ENCODE assay signal across 18 cellular contexts in the genomic region with DNA sequence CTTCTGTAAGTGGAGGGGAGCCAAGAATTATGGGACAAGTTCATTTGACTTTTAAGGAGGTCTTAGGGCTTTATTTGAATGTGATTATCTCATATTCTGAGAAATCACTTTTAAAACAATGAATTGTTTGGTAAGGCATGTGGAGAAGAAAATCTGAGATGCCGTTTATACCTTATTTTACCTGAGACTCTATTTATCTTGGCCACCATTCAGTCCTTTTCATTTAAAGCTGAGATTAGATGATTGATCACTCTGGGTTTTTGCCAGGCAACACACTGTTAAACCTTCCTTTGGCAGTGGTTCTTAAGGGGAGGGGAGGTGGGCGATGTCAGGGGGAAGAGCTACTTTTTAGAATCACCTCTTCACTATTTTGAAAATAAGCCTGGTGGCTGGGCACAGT. TPM values are rescaled to one million over a fixed set of nuclear protein-coding genes. Genes with fewer than 3 reads are reported as not detected.
DNase-seq lines count a peak whose midpoint lies in the region; ATAC-seq and TF ChIP-seq lines count a peak whose summit lies in the region.
"Had no signal": no experiment of that assay in that cellular context is flagged by ENCODE, and none has a peak within 500 bp of the region (broad histone marks: within the 10 kb centered on the region; RNA-seq: fewer than 3 reads in every experiment).

No MANE protein-coding gene starts in this region.

- TF ChIP-seq CTCF in WTC11 (IDR thresholded peaks at IDR 0.05) = no peak
- no peak for TF ChIP-seq CTCF in MM.1S (IDR thresholded peaks at IDR 0.05; ENCODE audit: low read length)

- H3K27ac ChIP-seq in MM.1S (ENCODE audit: low read length) = no peak overlapping the region
- H3K27ac ChIP-seq: BLaER1, KMS-11, SJCRH30 had no signal

- DNase-seq in NCI-H345 (lab: John Stamatoyannopoulos, UW) (peak; percentile 6), NCI-H345 treated with DMSO at 0.1 percent for 48 hours (lab: John Stamatoyannopoulos, UW; ENCODE audit: unreplicated experiment) (no peak), NCI-H2029 treated with DMSO at 0.1 percent for 48 hours (lab: John Stamatoyannopoulos, UW) (peak; percentile 64), WTC11 (ENCODE audit: low spot score) (no peak), MM.1S (no peak), kidney glomerular epithelial cell (lab: John Stamatoyannopoulos, UW) (no peak), putamen (ENCODE audit: low spot score) (no peak)
- DNase-seq: DMS 273 treated with DMSO at 0.1 percent for 48 hours, GDM1, MG63, NCI-H1105 treated with DMSO at 0.1 percent for 48 hours, NCI-H187 treated with DMSO at 0.1 percent for 48 hours, NCI-H2227 treated with DMSO at 0.1 percent for 48 hours, RPMI8226, SJCRH30 had no signal

- CTCF ChIA-PET in WTC11 (lab: Charles Lee) = no interaction called here

- no peak overlapping the region for H3K4me2 ChIP-seq in MM.1S (ENCODE audit: low read depth, low read length)
- H3K4me2 ChIP-seq: BLaER1, GM23338, KMS-11 had no signal

- no peaks in the 10 kb centered on the region for H3K4me1 ChIP-seq in MM.1S (ENCODE audit: low read length)
- H3K4me1 ChIP-seq: BLaER1, SJCRH30 had no signal

- H3K9ac ChIP-seq in MM.1S (ENCODE audit: low read length) = no peak overlapping the region
- H3K9ac ChIP-seq: BLaER1, KMS-11 had no signal

- H3F3A ChIP-seq in MM.1S (ENCODE audit: insufficient read depth, low read length) = no peaks in the 10 kb centered on the region

- H2AFZ ChIP-seq in MM.1S (ENCODE audit: low read length) = no peak overlapping the region
- H2AFZ ChIP-seq: GM23338 had no signal

- no peaks in the 10 kb centered on the region for H3K9me2 ChIP-seq in MM.1S (replicated peaks; ENCODE audit: insufficient read depth, low read length)

- POLR2A ChIA-PET in WTC11 (lab: Charles Lee) = no interaction called here

- peaks cover 99% of the 10 kb centered on the region for H3K79me2 ChIP-seq in MM.1S (ENCODE audit: low read length)

- peaks cover 31% of the 10 kb centered on the region for H3K4me1 Mint-ChIP-seq in WTC11

- H4K20me1 ChIP-seq in MM.1S (ENCODE audit: insufficient read depth, low read length) = peaks cover 41% of the 10 kb centered on the region

- H3K36me3 Mint-ChIP-seq in WTC11 = peaks cover 15% of the 10 kb centered on the region

- H3K4me3 ChIP-seq in MM.1S (ENCODE audit: low read length) = no peak overlapping the region
- H3K4me3 ChIP-seq: BLaER1, GM23338, MG63, SJCRH30 had no signal

- H3K36me3 ChIP-seq in MM.1S (replicated peaks; ENCODE audit: insufficient read depth, low read length) = peaks cover 3% of the 10 kb centered on the region; the same call in 1 of the 2 replicates

- no peak overlapping the region for H3K4me3 Mint-ChIP-seq in WTC11
- H3K4me3 Mint-ChIP-seq: GM23338 had no signal

- H3K9me3 ChIP-seq in MM.1S (replicated peaks; ENCODE audit: insufficient read depth, low read length) = no peaks in the 10 kb centered on the region
- H3K9me3 ChIP-seq: BLaER1, MG63, SJCRH30 had no signal

- ATAC-seq in WTC11 = no peak
- ATAC-seq: GM23338 had no signal

- no peaks in the 10 kb centered on the region for H3K27me3 Mint-ChIP-seq in WTC11 (ENCODE audit: low read depth)

- H3K27me3 ChIP-seq in MM.1S (replicated peaks; ENCODE audit: insufficient read depth, low read length) = no peaks in the 10 kb centered on the region
- H3K27me3 ChIP-seq: BLaER1, MG63, SJCRH30 had no signal

- 0 out of 2 replicates have a peak overlapping the region, but pooled peaks have one; percentile 15 for H3K27ac Mint-ChIP-seq in WTC11
- H3K27ac Mint-ChIP-seq: GM23338 had no signal

- H3K9me3 Mint-ChIP-seq in WTC11 = no peaks in the 10 kb centered on the region
- H3K9me3 Mint-ChIP-seq: GM23338 had no signal

TF ChIP-seq in WTC11, 78 proteins besides CTCF, POLR2A, EP300 and RAD21 (continues in another document):
- no peak for TF ChIP-seq ZNF671 (CRISPR knock-in tag; IDR thresholded peaks at IDR 0.05)
- no peak for TF ChIP-seq IRF2 (CRISPR knock-in tag; IDR thresholded peaks at IDR 0.05; ENCODE audit: borderline replicate concordance, low read depth)
- TF ChIP-seq CREB1 (CRISPR knock-in tag; IDR thresholded peaks at IDR 0.05) = no peak
- TF ChIP-seq, protein P1, sequence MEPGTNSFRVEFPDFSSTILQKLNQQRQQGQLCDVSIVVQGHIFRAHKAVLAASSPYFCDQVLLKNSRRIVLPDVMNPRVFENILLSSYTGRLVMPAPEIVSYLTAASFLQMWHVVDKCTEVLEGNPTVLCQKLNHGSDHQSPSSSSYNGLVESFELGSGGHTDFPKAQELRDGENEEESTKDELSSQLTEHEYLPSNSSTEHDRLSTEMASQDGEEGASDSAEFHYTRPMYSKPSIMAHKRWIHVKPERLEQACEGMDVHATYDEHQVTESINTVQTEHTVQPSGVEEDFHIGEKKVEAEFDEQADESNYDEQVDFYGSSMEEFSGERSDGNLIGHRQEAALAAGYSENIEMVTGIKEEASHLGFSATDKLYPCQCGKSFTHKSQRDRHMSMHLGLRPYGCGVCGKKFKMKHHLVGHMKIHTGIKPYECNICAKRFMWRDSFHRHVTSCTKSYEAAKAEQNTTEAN (CRISPR knock-in tag; IDR thresholded peaks at IDR 0.05) = no peak
- no peak for TF ChIP-seq SMAD3 (CRISPR knock-in tag; IDR thresholded peaks at IDR 0.05; ENCODE audit: borderline replicate concordance)
- TF ChIP-seq NR2C2 (CRISPR knock-in tag; IDR thresholded peaks at IDR 0.05) = no peak
- no peak for TF ChIP-seq ZNF532 (CRISPR knock-in tag; IDR thresholded peaks at IDR 0.05; ENCODE audit: borderline replicate concordance)
- TF ChIP-seq ZNF138 (CRISPR knock-in tag; conservative IDR thresholded peaks at IDR 0.05) = no peak
- TF ChIP-seq ZNF416 (CRISPR knock-in tag; IDR thresholded peaks at IDR 0.05) = no peak
- TF ChIP-seq, protein P2, sequence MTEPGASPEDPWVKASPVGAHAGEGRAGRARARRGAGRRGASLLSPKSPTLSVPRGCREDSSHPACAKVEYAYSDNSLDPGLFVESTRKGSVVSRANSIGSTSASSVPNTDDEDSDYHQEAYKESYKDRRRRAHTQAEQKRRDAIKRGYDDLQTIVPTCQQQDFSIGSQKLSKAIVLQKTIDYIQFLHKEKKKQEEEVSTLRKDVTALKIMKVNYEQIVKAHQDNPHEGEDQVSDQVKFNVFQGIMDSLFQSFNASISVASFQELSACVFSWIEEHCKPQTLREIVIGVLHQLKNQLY (CRISPR knock-in tag; IDR thresholded peaks at IDR 0.05) = no peak
- TF ChIP-seq ZNF219 (CRISPR knock-in tag; IDR thresholded peaks at IDR 0.05; ENCODE audit: borderline replicate concordance) = no peak
- no peak for TF ChIP-seq PRDM15 (CRISPR knock-in tag; IDR thresholded peaks at IDR 0.05)
- no peak for TF ChIP-seq ZNF263 (CRISPR knock-in tag; IDR thresholded peaks at IDR 0.05; ENCODE audit: low read depth)

RNA-seq across cellular contexts. Expression of gene CAND1, which starts 11.4 kb away (rescaled TPM):
- 236 to 262 TPM (median 246 TPM) in 3 replicates for total RNA-seq in WTC11 (2021)

Comparison
In these comparisons a context has a peak if more than half of its experiments do, and no peak if none do; other contexts are left out.
1. DNase-seq: peak in NCI-H345 (single experiment) and NCI-H2029 treated with DMSO at 0.1 percent for 48 hours (single experiment); none in NCI-H345 treated with DMSO at 0.1 percent for 48 hours (single experiment), WTC11 (single experiment), MM.1S (single experiment), kidney glomerular epithelial cell (single experiment) and putamen (single experiment).